ENCODE assay signal across 8 cellular contexts in the genomic region with DNA sequence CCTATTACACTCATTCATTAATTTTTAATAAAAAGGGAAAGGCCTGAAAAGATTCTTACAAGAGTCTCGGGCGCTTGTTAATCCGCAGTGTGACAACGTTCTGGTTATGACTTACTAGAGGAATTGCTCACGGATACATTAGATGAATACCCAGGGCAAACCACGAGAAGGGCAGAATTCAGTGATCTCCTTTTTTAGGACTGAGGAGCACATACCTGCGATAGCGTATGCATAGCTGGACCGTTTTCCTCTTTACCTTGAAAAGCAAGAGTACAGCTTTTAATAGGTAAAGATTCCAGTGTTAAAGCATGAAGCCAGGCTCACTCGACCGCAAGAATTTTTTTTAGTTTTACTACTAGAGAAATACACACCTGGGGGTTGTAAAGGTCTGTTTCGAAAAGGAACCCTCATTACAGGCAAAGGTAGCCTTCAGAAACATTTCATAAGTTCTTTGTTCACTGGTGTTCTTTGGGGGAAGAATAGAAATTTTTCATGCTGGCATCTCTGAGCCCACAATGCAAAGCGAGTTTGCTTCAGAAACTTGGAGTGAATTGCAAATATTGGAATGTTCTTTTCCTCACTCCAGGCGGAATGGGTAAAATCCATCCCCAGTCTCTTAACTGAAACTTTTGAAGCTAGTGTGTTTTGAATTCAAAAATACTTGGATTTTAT. TPM values are rescaled to one million over a fixed set of nuclear protein-coding genes. Genes with fewer than 3 reads are reported as not detected.
DNase-seq lines count a peak whose midpoint lies in the region; ATAC-seq and TF ChIP-seq lines count a peak whose summit lies in the region.

No MANE protein-coding gene starts in this region.

- TF ChIP-seq CTCF in activated CD8-positive, alpha-beta T cell treated with anti-CD3 and anti-CD28 coated beads for 36 hours (IDR thresholded peaks at IDR 0.05), result no peak

- H3K9me3 Mint-ChIP-seq in activated CD4-positive, alpha-beta T cell treated with anti-CD3 and anti-CD28 coated beads, Interleukin-2, amount 10 ng/mL, durations not matched to agents 24 days and 14 days, result no peaks in the 10 kb centered on the region
- H3K9me3 Mint-ChIP-seq in activated CD8-positive, alpha-beta T cell treated with anti-CD3 and anti-CD28 coated beads for 36 hours, result no peaks in the 10 kb centered on the region

- H3K4me1 Mint-ChIP-seq in activated CD4-positive, alpha-beta T cell treated with anti-CD3 and anti-CD28 coated beads, Interleukin-2, amount 10 ng/mL, durations not matched to agents 24 days and 14 days, result peaks cover 36% of the 10 kb centered on the region
- peaks cover 36% of the 10 kb centered on the region for H3K4me1 Mint-ChIP-seq in activated CD8-positive, alpha-beta T cell treated with anti-CD3 and anti-CD28 coated beads for 36 hours (ENCODE audit: low read depth)

- intact Hi-C loops in activated CD4-positive, alpha-beta T cell treated with anti-CD3 and anti-CD28 coated beads, Interleukin-2, amount 10 ng/mL, durations not matched to agents 24 days and 14 days (cut with micrococcal nuclease), result loop anchor here (5.0 kb wide), 1 partner anchor 150 kb away; the partner anchor contains the start of gene GCH1
- intact Hi-C loops in activated CD8-positive, alpha-beta T cell treated with anti-CD3 and anti-CD28 coated beads for 36 hours (cut with micrococcal nuclease), result no loop called here

- H3K4me3 Mint-ChIP-seq in activated CD4-positive, alpha-beta T cell treated with anti-CD3 and anti-CD28 coated beads, Interleukin-2, amount 10 ng/mL, durations not matched to agents 24 days and 14 days, result peak overlapping the region; percentile 93
- peak overlapping the region; percentile 85 for H3K4me3 Mint-ChIP-seq in activated CD8-positive, alpha-beta T cell treated with anti-CD3 and anti-CD28 coated beads for 36 hours

- DNase-seq in activated CD4-positive, alpha-beta T cell treated with anti-CD3 and anti-CD28 coated beads, Interleukin-2, amount 10 ng/mL, durations not matched to agents 24 days and 14 days, result peak; percentile 54
- DNase-seq in activated CD4-positive, alpha-beta T cell treated with anti-CD3 and anti-CD28 coated beads for 48 hours, result no peak
- no peak for DNase-seq in activated CD8-positive, alpha-beta T cell treated with anti-CD3 and anti-CD28 coated beads for 36 hours
- DNase-seq in globus pallidus (ENCODE audit: low spot score) (peak; percentile 14), putamen (ENCODE audit: low spot score) (no peak)

- H3K36me3 ChIP-seq in skeletal muscle tissue (ENCODE audit: control insufficient read depth in 3 of 3, insufficient read depth in 3 of 3, low read length in 3 of 3), result no peaks in the 10 kb centered on the region

- no peaks in the 10 kb centered on the region for H3K9me3 ChIP-seq in skeletal muscle tissue (ENCODE audit: control insufficient read depth in 3 of 3, low read length in 3 of 3)

- peak overlapping the region; percentile 96 for H3K27ac Mint-ChIP-seq in activated CD4-positive, alpha-beta T cell treated with anti-CD3 and anti-CD28 coated beads, Interleukin-2, amount 10 ng/mL, durations not matched to agents 24 days and 14 days
- peak overlapping the region; percentile 88 for H3K27ac Mint-ChIP-seq in activated CD8-positive, alpha-beta T cell treated with anti-CD3 and anti-CD28 coated beads for 36 hours

- H3K9ac ChIP-seq in skeletal muscle tissue (ENCODE audit: low read depth in 1 of 3, low read length in 3 of 3), result peak overlapping the region; percentile 100

- H3K4me1 ChIP-seq in skeletal muscle tissue (ENCODE audit: control insufficient read depth in 3 of 3, insufficient read depth in 3 of 3, low read length in 3 of 3), result peaks cover 10 to 19% (median 12%) of the 10 kb centered on the region in 3 donors

- CTCF ChIA-PET in activated CD8-positive, alpha-beta T cell treated with anti-CD3 and anti-CD28 coated beads for 36 hours (lab: Charles Lee), result interaction anchor here (0.6 to 3.1 kb wide), 14 partner anchors 11 to 546 kb away, joined by 3 to 50 read pairs (median 9); partner anchors contain the start of genes SOCS4 and WDHD1

- ATAC-seq in HG02938 (IDR thresholded peaks at IDR 0.05; ENCODE audit: unreplicated experiment) (peak; percentile 11), GM18858 (IDR thresholded peaks at IDR 0.05; ENCODE audit: unreplicated experiment) (no peak)
- no peak for ATAC-seq in activated CD8-positive, alpha-beta T cell treated with anti-CD3 and anti-CD28 coated beads for 36 hours

- H3K27me3 ChIP-seq in skeletal muscle tissue (ENCODE audit: control insufficient read depth in 3 of 3, insufficient read depth in 3 of 3, low read length in 3 of 3), result no peaks in the 10 kb centered on the region

- peaks cover 26% of the 10 kb centered on the region for H3K36me3 Mint-ChIP-seq in activated CD4-positive, alpha-beta T cell treated with anti-CD3 and anti-CD28 coated beads, Interleukin-2, amount 10 ng/mL, durations not matched to agents 24 days and 14 days (ENCODE audit: low read depth)
- H3K36me3 Mint-ChIP-seq in activated CD8-positive, alpha-beta T cell treated with anti-CD3 and anti-CD28 coated beads for 36 hours (ENCODE audit: low read depth), result peaks cover 33% of the 10 kb centered on the region

- H3K4me3 ChIP-seq in skeletal muscle tissue (ENCODE audit: low read length in 3 of 3), result peak overlapping the region; percentile 90 to 98 (median 96)

- H3K27ac ChIP-seq in skeletal muscle tissue (ENCODE audit: low read depth, low read length), result peak overlapping the region; percentile 100

- no peaks in the 10 kb centered on the region for H3K27me3 Mint-ChIP-seq in activated CD4-positive, alpha-beta T cell treated with anti-CD3 and anti-CD28 coated beads, Interleukin-2, amount 10 ng/mL, durations not matched to agents 24 days and 14 days
- no peaks in the 10 kb centered on the region for H3K27me3 Mint-ChIP-seq in activated CD8-positive, alpha-beta T cell treated with anti-CD3 and anti-CD28 coated beads for 36 hours

- POLR2A ChIA-PET in activated CD8-positive, alpha-beta T cell treated with anti-CD3 and anti-CD28 coated beads for 36 hours (lab: Charles Lee), result interaction anchor here (0.5 to 3.4 kb wide), 16 partner anchors 8 to 364 kb away, joined by 3 to 61 read pairs (median 4); partner anchors contain the start of genes DLGAP5, GCH1, SOCS4 and WDHD1

RNA-seq across cellular contexts. Expression of gene MAPK1IP1L, which starts 0.9 kb away (rescaled TPM):
- total RNA-seq in activated CD4-positive, alpha-beta T cell treated with anti-CD3 and anti-CD28 coated beads, Interleukin-2, amount 10 ng/mL, durations not matched to agents 24 days and 14 days, result 142 and 144 TPM in 2 replicates
- 100 to 1,000 TPM in 1 of 2 experiments, 10 to 100 TPM in 1; 89.3 to 105 TPM for total RNA-seq in activated CD8-positive, alpha-beta T cell treated with anti-CD3 and anti-CD28 coated beads for 36 hours
- total RNA-seq in skeletal muscle tissue, result 20.9 TPM

RNA-seq across cellular contexts. Expression of gene SOCS4, which starts 25.4 kb away (rescaled TPM):
- total RNA-seq in activated CD4-positive, alpha-beta T cell treated with anti-CD3 and anti-CD28 coated beads, Interleukin-2, amount 10 ng/mL, durations not matched to agents 24 days and 14 days, result 36.4 and 39.6 TPM in 2 replicates
- total RNA-seq in activated CD8-positive, alpha-beta T cell treated with anti-CD3 and anti-CD28 coated beads for 36 hours, result 10 to 100 TPM; 19.8 to 20.8 TPM
- 9.4 TPM for total RNA-seq in skeletal muscle tissue

RNA-seq across cellular contexts. Expression of gene WDHD1, which starts 25.5 kb away (rescaled TPM):
- 60.7 and 63.0 TPM in 2 replicates for total RNA-seq in activated CD4-positive, alpha-beta T cell treated with anti-CD3 and anti-CD28 coated beads, Interleukin-2, amount 10 ng/mL, durations not matched to agents 24 days and 14 days
- 10 to 100 TPM; 59.8 to 68.4 TPM for total RNA-seq in activated CD8-positive, alpha-beta T cell treated with anti-CD3 and anti-CD28 coated beads for 36 hours
- total RNA-seq in skeletal muscle tissue, result 9.4 TPM

Comparison
In these comparisons a context has a peak if more than half of its experiments do, and no peak if none do; other contexts are left out.
1. DNase-seq: peak in activated CD4-positive, alpha-beta T cell treated with anti-CD3 and anti-CD28 coated beads, Interleukin-2, amount 10 ng/mL, durations not matched to agents 24 days and 14 days (single experiment) and globus pallidus (single experiment); none in activated CD4-positive, alpha-beta T cell treated with anti-CD3 and anti-CD28 coated beads for 48 hours (single experiment), activated CD8-positive, alpha-beta T cell treated with anti-CD3 and anti-CD28 coated beads for 36 hours (single experiment) and putamen (single experiment).